ENCODE assay signal across 10 cellular contexts in genomic region chr3:159805411-159805772, GRCh38. TPM values are rescaled to one million over a fixed set of nuclear protein-coding genes. Genes with fewer than 3 reads are reported as not detected.
DNase-seq lines count a peak whose midpoint lies in the region; ATAC-seq and TF ChIP-seq lines count a peak whose summit lies in the region.
"Had no signal": no experiment of that assay in that cellular context is flagged by ENCODE, and none has a peak within 500 bp of the region (broad histone marks: within the 10 kb centered on the region; RNA-seq: fewer than 3 reads in every experiment).

No MANE protein-coding gene starts in this region.

- H3K9me3 ChIP-seq in left ventricle myocardium inferior (replicated peaks), result no peaks in the 10 kb centered on the region
- H3K9me3 ChIP-seq in right atrium auricular region, result no peaks in the 10 kb centered on the region
- no peaks in the 10 kb centered on the region for H3K9me3 ChIP-seq in upper lobe of right lung
- H3K9me3 ChIP-seq: pancreas had no signal

- H3K4me1 ChIP-seq in left ventricle myocardium inferior (peaks cover 72% of the 10 kb centered on the region), right atrium auricular region (peaks cover 0 to 33% of the 10 kb centered on the region in 2 donors), upper lobe of right lung (peaks cover 31% of the 10 kb centered on the region)
- H3K4me1 ChIP-seq: pancreas had no signal

- intact Hi-C loops in left ventricle myocardium inferior (cut with micrococcal nuclease), result loop anchor here (5.0 to 10.0 kb wide), 2 partner anchors 188 to 541 kb away; no protein-coding TSS in a partner anchor
- intact Hi-C loops in upper lobe of right lung (cut with DNase I), result loop anchor here (10.0 kb wide), 1 partner anchor 191 kb away; no protein-coding TSS in a partner anchor

- peak; percentile 25 for ATAC-seq in HG03354 (IDR thresholded peaks at IDR 0.05; ENCODE audit: poor library complexity, severe bottlenecking, unreplicated experiment)
- ATAC-seq in upper lobe of right lung, result peak; percentile 7

- no peaks in the 10 kb centered on the region for H3K36me3 Mint-ChIP-seq in chondrocyte (ENCODE audit: low read depth)

- no peak overlapping the region for H3K4me3 Mint-ChIP-seq in chondrocyte (ENCODE audit: unreplicated experiment)
- H3K4me3 Mint-ChIP-seq: activated naive CD4-positive, alpha-beta T cell treated with anti-CD3 and anti-CD28 coated beads for 36 hours had no signal

- H3K36me3 ChIP-seq in left ventricle myocardium inferior (no peaks in the 10 kb centered on the region), right atrium auricular region (no peaks in the 10 kb centered on the region), upper lobe of right lung (no peaks in the 10 kb centered on the region)
- H3K36me3 ChIP-seq: pancreas had no signal

- no peaks in the 10 kb centered on the region for H3K9me3 Mint-ChIP-seq in chondrocyte (ENCODE audit: low read depth)
- H3K9me3 Mint-ChIP-seq: activated naive CD4-positive, alpha-beta T cell treated with anti-CD3 and anti-CD28 coated beads for 36 hours had no signal

- DNase-seq in left ventricle myocardium inferior (no peak), right atrium auricular region (ENCODE audit: low spot score) (no peak), chondrocyte (ENCODE audit: low spot score) (no peak), upper lobe of right lung (no peak), inferior parietal cortex (ENCODE audit: extremely low spot score) (no peak), RPMI8226 (no peak), G401 (ENCODE audit: low spot score) (no peak)

- H3K27ac ChIP-seq in left ventricle myocardium inferior (replicated peaks) (peak overlapping the region; percentile 61), right atrium auricular region (no peak overlapping the region), upper lobe of right lung (no peak overlapping the region)
- H3K27ac ChIP-seq: pancreas had no signal

- peaks cover 58% of the 10 kb centered on the region for H3K4me1 Mint-ChIP-seq in chondrocyte (ENCODE audit: low read depth)

- no peaks in the 10 kb centered on the region for H3K27me3 Mint-ChIP-seq in chondrocyte (ENCODE audit: low read depth)

- no peaks in the 10 kb centered on the region for H3K27me3 ChIP-seq in left ventricle myocardium inferior (ENCODE audit: low read depth)
- H3K27me3 ChIP-seq in right atrium auricular region, result no peaks in the 10 kb centered on the region
- H3K27me3 ChIP-seq in upper lobe of right lung, result no peaks in the 10 kb centered on the region
- H3K27me3 ChIP-seq: pancreas had no signal

- TF ChIP-seq CTCF in left ventricle myocardium inferior (IDR thresholded peaks at IDR 0.05; ENCODE audit: borderline replicate concordance) (no peak), right atrium auricular region (IDR thresholded peaks at IDR 0.05) (no peak), chondrocyte (IDR thresholded peaks at IDR 0.05) (peak; percentile 31), upper lobe of right lung (IDR thresholded peaks at IDR 0.05) (no peak)

- peak overlapping the region; percentile 73 for H3K27ac Mint-ChIP-seq in chondrocyte (ENCODE audit: unreplicated experiment)
- H3K27ac Mint-ChIP-seq: activated naive CD4-positive, alpha-beta T cell treated with anti-CD3 and anti-CD28 coated beads for 36 hours had no signal

- in situ Hi-C loops in G401 (cut with HindIII; ENCODE audit: low sequenced_read_pairs), result no loop called here

- H3K4me3 ChIP-seq in left ventricle myocardium inferior (no peak overlapping the region), right atrium auricular region (no peak overlapping the region), upper lobe of right lung (no peak overlapping the region)
- H3K4me3 ChIP-seq: pancreas had no signal

RNA-seq across cellular contexts. Expression of gene SCHIP1, which starts 34.3 kb away (rescaled TPM):
- total RNA-seq in left ventricle myocardium inferior (62.6 TPM), right atrium auricular region (10 to 100 TPM; 88.7 to 96.5 TPM), chondrocyte (7.1 to 10.6 TPM (median 7.5 TPM) in 3 replicates), upper lobe of right lung (15.0 TPM)
- 0.25 and 5.0 TPM in 2 replicates for total RNA-seq in G401 (2014; rRNA removed; shearing (Covaris generic))
- total RNA-seq: activated naive CD4-positive, alpha-beta T cell treated with anti-CD3 and anti-CD28 coated beads for 36 hours had no signal
